ENCODE assay signal across 17 cellular contexts in the genomic region with DNA sequence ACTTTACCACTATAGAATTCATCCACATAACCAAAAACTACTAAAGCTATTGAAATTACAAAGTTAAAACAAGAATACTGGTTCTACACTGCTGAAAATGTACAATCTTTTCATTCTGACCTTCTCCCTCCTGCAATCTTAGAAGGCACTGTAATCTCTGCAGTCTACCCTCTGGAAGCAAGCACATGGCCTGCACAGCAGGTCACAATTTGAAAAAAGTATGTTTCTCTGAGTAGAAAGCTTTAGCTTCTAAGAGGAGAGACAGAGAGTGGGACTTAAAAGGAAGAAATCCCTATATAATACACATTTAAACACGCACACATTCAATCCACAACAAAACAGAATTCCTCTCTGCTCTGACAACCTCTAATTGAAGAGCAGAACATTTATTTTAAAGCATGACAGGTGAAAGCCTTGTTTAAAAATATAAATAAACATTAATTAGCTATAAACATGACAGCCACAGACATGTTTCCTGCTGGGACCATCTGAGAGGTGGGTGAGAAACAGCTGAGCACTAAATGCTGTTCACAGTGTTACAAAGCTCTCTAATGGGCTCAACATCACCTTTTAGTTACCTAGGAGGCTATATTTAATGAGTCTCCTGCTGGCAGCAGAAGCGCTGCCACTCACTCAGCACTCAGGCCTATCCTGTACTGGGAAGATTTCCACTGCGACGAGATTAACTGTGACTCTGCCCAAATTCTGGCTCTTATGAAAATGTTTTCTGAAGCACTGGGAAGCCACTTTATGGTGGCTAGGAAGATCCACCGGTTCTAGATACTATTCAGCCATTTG.
DNase-seq lines count a peak whose midpoint lies in the region; ATAC-seq and TF ChIP-seq lines count a peak whose summit lies in the region.
"Had no signal": no experiment of that assay in that cellular context is flagged by ENCODE, and none has a peak within 500 bp of the region (broad histone marks: within the 10 kb centered on the region; RNA-seq: fewer than 3 reads in every experiment).

No MANE protein-coding gene starts in this region.

- CTCF ChIA-PET in WTC11 (lab: Charles Lee) = no interaction called here
- CTCF ChIA-PET in A673 (lab: Charles Lee) = no interaction called here

- H3K27me3 ChIP-seq in A673 (replicated peaks; ENCODE audit: insufficient read depth, low read depth, low read length, poor library complexity) (no peaks in the 10 kb centered on the region), tibial artery (no peaks in the 10 kb centered on the region)
- H3K27me3 ChIP-seq: BLaER1, SJSA1 had no signal

- H3K4me1 Mint-ChIP-seq in WTC11 = peaks cover 13% of the 10 kb centered on the region
- H3K4me1 Mint-ChIP-seq: CD8-positive, alpha-beta memory T cell had no signal

- no peaks in the 10 kb centered on the region for H3K4me1 ChIP-seq in A673 (ENCODE audit: insufficient read depth, low read length, poor library complexity, severe bottlenecking)
- no peaks in the 10 kb centered on the region for H3K4me1 ChIP-seq in tibial artery
- H3K4me1 ChIP-seq: BLaER1, SJSA1 had no signal

- H3K9me3 Mint-ChIP-seq in WTC11 = peaks cover 13% of the 10 kb centered on the region

- H3K36me3 ChIP-seq in A673 (ENCODE audit: insufficient read depth, low read length, poor library complexity, severe bottlenecking) (no peaks in the 10 kb centered on the region), tibial artery (no peaks in the 10 kb centered on the region)
- H3K36me3 ChIP-seq: BLaER1, SJSA1 had no signal

- no peak overlapping the region for H3K27ac Mint-ChIP-seq in WTC11
- H3K27ac Mint-ChIP-seq: CD8-positive, alpha-beta memory T cell had no signal

- BruUV-seq in A673 (replicated peaks; lab: Mats Ljungman, UMichigan) = no TSS peak

- POLR2A ChIA-PET in WTC11 (lab: Charles Lee) (no interaction called here), A673 (lab: Charles Lee; ENCODE audit: low non-redundant PET) (no interaction called here)

- H3K9me3 ChIP-seq in A673 (ENCODE audit: low read depth, low read length, poor library complexity, severe bottlenecking) (peaks cover 15% of the 10 kb centered on the region), tibial artery (no peaks in the 10 kb centered on the region)
- H3K9me3 ChIP-seq: BLaER1 had no signal

- H3K27ac ChIP-seq in A673 (ENCODE audit: low read depth, low read length, poor library complexity, severe bottlenecking) (no peak overlapping the region), tibial artery (no peak overlapping the region)
- H3K27ac ChIP-seq: BLaER1, SJSA1 had no signal

- peak overlapping the region; percentile 49 for H3K4me3 Mint-ChIP-seq in WTC11
- H3K4me3 Mint-ChIP-seq: CD8-positive, alpha-beta memory T cell had no signal

- ATAC-seq in WTC11 (peak; percentile 59), left lobe of liver (no peak)

- H3K4me3 ChIP-seq in A673 (ENCODE audit: low read depth, low read length, poor library complexity, severe bottlenecking) (no peak overlapping the region), tibial artery (no peak overlapping the region)
- H3K4me3 ChIP-seq: BLaER1, SJSA1 had no signal

- H3K36me3 Mint-ChIP-seq in WTC11 = no peaks in the 10 kb centered on the region
- H3K36me3 Mint-ChIP-seq: CD8-positive, alpha-beta memory T cell had no signal

- peak; percentile 18 for DNase-seq in NCI-H1105 treated with DMSO at 0.1 percent for 48 hours (lab: John Stamatoyannopoulos, UW)
- DNase-seq in NCI-H1105 (lab: John Stamatoyannopoulos, UW) = no peak
- peak; percentile 16 for DNase-seq in NCI-H2171 (lab: John Stamatoyannopoulos, UW)
- DNase-seq in WTC11 (ENCODE audit: low spot score) = no peak
- DNase-seq in ureter (ENCODE audit: low spot score) = no peak
- DNase-seq in left lobe of liver (ENCODE audit: low spot score) = no peak
- no peak for DNase-seq in A673 (ENCODE audit: low spot score)
- no peak for DNase-seq in tibial artery
- DNase-seq: 8988T; CD8-positive, alpha-beta memory T cell; DND-41; GDM1; NCI-H1092; NCI-H2029 treated with DMSO at 0.1 percent for 48 hours; T-helper 2 cell had no signal

- H3K27me3 Mint-ChIP-seq in WTC11 (ENCODE audit: low read depth) = 0 out of 2 replicates have a peak, but pooled peaks cover 2% of the 10 kb centered on the region

- intact Hi-C loops in A673 (cut with micrococcal nuclease; ENCODE audit: unreplicated experiment) = no loop called here
- intact Hi-C loops in tibial artery (cut with DNase I; ENCODE audit: low total_unique reads) = no loop called here

- TF ChIP-seq CTCF in WTC11 (IDR thresholded peaks at IDR 0.05) (no peak), A673 (conservative IDR thresholded peaks at IDR 0.05; ENCODE audit: low read depth, low read length) (no peak), tibial artery (IDR thresholded peaks at IDR 0.05) (no peak)

TF ChIP-seq in WTC11, 78 proteins besides CTCF, POLR2A, EP300 and RAD21:
- TF ChIP-seq FOXP1 (CRISPR knock-in tag; IDR thresholded peaks at IDR 0.05; ENCODE audit: borderline replicate concordance) (no peak), ETV6 (CRISPR knock-in tag; IDR thresholded peaks at IDR 0.05) (no peak), TP53 (CRISPR knock-in tag; IDR thresholded peaks at IDR 0.05) (no peak), ZNF671 (CRISPR knock-in tag; IDR thresholded peaks at IDR 0.05) (no peak), TCF7 (CRISPR knock-in tag; IDR thresholded peaks at IDR 0.05; ENCODE audit: low read depth) (no peak), MYBL2 (CRISPR knock-in tag; IDR thresholded peaks at IDR 0.05) (no peak), ZNF232 (CRISPR knock-in tag; IDR thresholded peaks at IDR 0.05) (no peak)

Comparison
In these comparisons a context has a peak if more than half of its experiments do, and no peak if none do; other contexts are left out.
1. DNase-seq: peak in NCI-H1105 treated with DMSO at 0.1 percent for 48 hours (single experiment) and NCI-H2171 (single experiment); none in NCI-H1105 (single experiment), WTC11 (single experiment), ureter (single experiment), left lobe of liver (single experiment), A673 (single experiment) and tibial artery (0 of 2).